In the genomic region with DNA sequence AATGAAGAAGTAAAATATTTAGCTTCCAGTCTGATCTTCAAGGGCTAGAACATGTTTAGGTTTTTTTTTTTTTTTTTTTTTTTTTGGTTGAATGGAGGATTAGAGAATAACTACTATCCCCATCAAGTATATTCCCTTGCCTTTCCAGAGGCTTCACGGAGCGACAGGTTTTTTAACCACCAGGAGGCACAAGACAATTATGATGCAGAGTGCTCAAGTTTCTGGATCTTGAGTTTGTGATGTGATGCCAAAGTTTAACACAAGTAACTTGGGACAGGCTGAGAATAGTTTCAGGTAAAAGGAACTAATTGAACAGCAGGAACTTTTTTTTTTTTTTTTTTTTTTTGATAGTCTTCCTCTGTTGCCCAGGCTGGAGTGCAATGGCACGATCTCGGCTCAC, we compare ENCODE assay signal across 11 cellular contexts. TPM values are rescaled to one million over a fixed set of nuclear protein-coding genes. Genes with fewer than 3 reads are reported as not detected.
DNase-seq lines count a peak whose midpoint lies in the region; ATAC-seq, FAIRE-seq and TF ChIP-seq lines count a peak whose summit lies in the region.
"Had no signal": no experiment of that assay in that cellular context is flagged by ENCODE, and none has a peak within 500 bp of the region (broad histone marks: within the 10 kb centered on the region; RNA-seq: fewer than 3 reads in every experiment).

No MANE protein-coding gene starts in this region.

- peaks cover 0 to 8% of the 10 kb centered on the region in 2 experiments; a peak in 2 of 5 replicates for H3K4me1 ChIP-seq in K562 (replicated peaks in 1 of 2; ENCODE audit: control insufficient read depth in 2 of 2, insufficient read depth in 2 of 2, low read length in 2 of 2)
- no peaks in the 10 kb centered on the region for H3K4me1 ChIP-seq in mesendoderm (ENCODE audit: control insufficient read depth, low read depth, low read length)

- peaks cover 49% of the 10 kb centered on the region for H3K36me3 ChIP-seq in K562 (ENCODE audit: control insufficient read depth, insufficient read depth, low read length)
- H3K36me3 ChIP-seq in mesendoderm (ENCODE audit: control insufficient read depth, insufficient read depth, low read length) = peaks cover 2% of the 10 kb centered on the region

- no peak overlapping the region for H4K5ac ChIP-seq in mesendoderm (ENCODE audit: low read length)

- H3K4me3 ChIP-seq in AG09309 (ENCODE audit: control insufficient read depth, low read depth, low read length) (no peak overlapping the region), K562 (no peak overlapping the region), mesendoderm (ENCODE audit: low read length) (no peak overlapping the region)
- H3K4me3 ChIP-seq: left lung had no signal

- FAIRE-seq in K562 (lab: Jason Lieb, UNC) = no peak

- H3K79me2 ChIP-seq in K562 (ENCODE audit: control insufficient read depth, insufficient read depth, low read length) (no peaks in the 10 kb centered on the region), mesendoderm (ENCODE audit: control insufficient read depth, insufficient read depth, low read length) (no peaks in the 10 kb centered on the region)

- peak; percentile 21 for TF ChIP-seq CTCF in AG09309 (IDR thresholded peaks at IDR 0.05; ENCODE audit: control insufficient read depth, insufficient read depth, low read depth, low read length, missing control alignments)
- TF ChIP-seq CTCF in K562 (IDR thresholded peaks at IDR 0.05 in 2 of 3, conservative IDR thresholded peaks at IDR 0.05 in 1 of 3; ENCODE audit: insufficient read depth in 2 of 3, low read depth in 1 of 3, low read length in 3 of 3) = peak; percentile 12 to 29 (median 18); a peak in 2 of 6 replicates

- WGBS in K562 (ENCODE audit: insufficient coverage, low coverage, missing lambda C conversion rate) = 73% methylated on average over 3 of the region's 4 CpGs
- no CpG with 5 or more reads among the region's 4 CpGs for WGBS in mesendoderm (ENCODE audit: extremely low coverage, insufficient coverage, low lambda C conversion rate)

- no peak overlapping the region for H4K8ac ChIP-seq in mesendoderm (ENCODE audit: low read depth, low read length)

- H2AK5ac ChIP-seq in mesendoderm (ENCODE audit: low read length) = no peak overlapping the region

- H3K27ac ChIP-seq in K562 (ENCODE audit: extremely low read depth, low read depth, low read length) = no peak overlapping the region
- no peak overlapping the region for H3K27ac ChIP-seq in mesendoderm (ENCODE audit: low read depth, low read length)
- H3K27ac ChIP-seq: left lung had no signal

- in situ Hi-C loops in K562 (cut with MboI) = loop anchor here (10.0 kb wide), 1 partner anchor 531 kb away; no protein-coding TSS in a partner anchor

- intact Hi-C loops in K562 (cut with micrococcal nuclease) = loop anchor here (2.0 to 10.0 kb wide), 3 partner anchors 259 to 615 kb away; no protein-coding TSS in a partner anchor

- CTCF ChIA-PET in K562 (lab: Yijun Ruan, JAX; ENCODE audit: low intra/inter-chr PET ratio) = interaction anchor here (0.6 to 3.9 kb wide), 3 partner anchors 158 to 386 kb away, joined by 3 to 17 read pairs (median 4); no protein-coding TSS in a partner anchor

- H2BK5ac ChIP-seq in mesendoderm (ENCODE audit: low read length) = no peak overlapping the region

- H3K4me2 ChIP-seq in K562 (ENCODE audit: insufficient read depth, low read length) (no peak overlapping the region), mesendoderm (ENCODE audit: low read length) (no peak overlapping the region)

- no peak overlapping the region for H2BK120ac ChIP-seq in mesendoderm (ENCODE audit: low read depth, low read length)

- no peak for DNase-seq in AG09309 (ENCODE audit: low read depth)
- peak; percentile 42 for DNase-seq in HT-29 (ENCODE audit: low spot score)
- DNase-seq in K562 (ENCODE audit: extremely low read depth in 1 of 4, low spot score in 3 of 4) = peak in 1 of 4 experiments; percentile 12
- peak; percentile 48 for DNase-seq in mesendoderm
- DNase-seq in NCI-H146 (lab: John Stamatoyannopoulos, UW) = no peak
- no peak for DNase-seq in activated CD4-positive, CD25-positive, alpha-beta regulatory T cell treated with anti-CD3 and anti-CD28 coated beads, Interleukin-2, amount 50 U/mL, for 72 hours
- DNase-seq in inferior parietal cortex (ENCODE audit: extremely low spot score) = no peak
- DNase-seq in Ammon's horn (ENCODE audit: low spot score) = no peak
- DNase-seq: left lung, NCI-H2171 treated with DMSO at 0.1 percent for 48 hours, SHP77 had no signal

- no peak overlapping the region for H3K56ac ChIP-seq in mesendoderm (ENCODE audit: low read length)

- no TSS peak for BruUV-seq in K562 (replicated peaks; lab: Mats Ljungman, UMichigan)

- TF ChIP-seq EP300 in K562 (IDR thresholded peaks at IDR 0.05; ENCODE audit: low read length) = no peak

- POLR2A ChIA-PET in K562 (lab: Yijun Ruan, JAX) = interaction anchor here (0.6 to 0.7 kb wide), 3 partner anchors 11 to 178 kb away, joined by 4 read pairs; no protein-coding TSS in a partner anchor

- H4K20me1 ChIP-seq in K562 (replicated peaks; ENCODE audit: control insufficient read depth, insufficient read depth, low read length) = no peaks in the 10 kb centered on the region

- H3K27me3 ChIP-seq in K562 (ENCODE audit: control insufficient read depth in 2 of 2, insufficient read depth in 2 of 2, low read length in 2 of 2) (no peaks in the 10 kb centered on the region), mesendoderm (ENCODE audit: insufficient read depth, low read length, poor library complexity) (no peaks in the 10 kb centered on the region)
- H3K27me3 ChIP-seq: left lung had no signal

- H3K9me1 ChIP-seq in K562 (ENCODE audit: control insufficient read depth, insufficient read depth, low read length) = no peaks in the 10 kb centered on the region

- H3K79me1 ChIP-seq in mesendoderm (ENCODE audit: low read length) = no peaks in the 10 kb centered on the region

- H3K9me3 ChIP-seq in K562 (replicated peaks; ENCODE audit: control insufficient read depth, insufficient read depth, low read depth, low read length) = no peaks in the 10 kb centered on the region
- H3K9me3 ChIP-seq: left lung had no signal

- TF ChIP-seq RAD21 in K562 (CRISPR knock-in tag; conservative IDR thresholded peaks at IDR 0.05 in 1 of 2, IDR thresholded peaks at IDR 0.05 in 1 of 2) = no peak

- no peak overlapping the region for H2BK15ac ChIP-seq in mesendoderm (replicated peaks; ENCODE audit: low read depth)

- peak; percentile 17; the same call in 1 of the 3 replicates for ATAC-seq in K562
- ATAC-seq: left lung had no signal

- no peak overlapping the region for H3K4ac ChIP-seq in mesendoderm (ENCODE audit: low read depth, low read length)

- no peak overlapping the region for H2AFZ ChIP-seq in K562 (ENCODE audit: low read depth, low read length)

- TF ChIP-seq POLR2A in K562 (conservative IDR thresholded peaks at IDR 0.05) = no peak

- H3K9ac ChIP-seq in K562 (ENCODE audit: insufficient read depth in 1 of 2, low read depth in 2 of 2, low read length in 2 of 2) = no peak overlapping the region
- no peak overlapping the region for H3K9ac ChIP-seq in mesendoderm (ENCODE audit: low read length)

- H3K18ac ChIP-seq in mesendoderm (ENCODE audit: low read length) = no peak overlapping the region

- H3K23ac ChIP-seq in mesendoderm (ENCODE audit: low read length) = no peak overlapping the region

TF ChIP-seq in K562, 482 proteins besides CTCF, POLR2A, EP300 and RAD21:
- TF ChIP-seq NR2C2 (CRISPR knock-in tag; IDR thresholded peaks at IDR 0.05) (no peak), NR2C2 (tag; IDR thresholded peaks at IDR 0.05) (no peak), SUPT5H (IDR thresholded peaks at IDR 0.05) (0 out of 2 replicates have a peak, but pooled peaks have one; percentile 20), POLR2AphosphoS2 (IDR thresholded peaks at IDR 0.05; ENCODE audit: low read length) (peak; percentile 59; the same call in 1 of the 2 replicates), JUNB (CRISPR knock-in tag; conservative IDR thresholded peaks at IDR 0.05) (no peak)

RNA-seq across cellular contexts. Expression of a gene that starts 30.3 kb away (rescaled TPM):
- total RNA-seq in HT-29 (2014; rRNA removed; shearing (Covaris generic)) = 92.6 and 116 TPM in 2 replicates
- 61.5 and 108 TPM in 2 replicates for total RNA-seq in K562 (2011; cell fraction: chromatin; rRNA removed; ENCODE audit: low replicate concordance)
- 59.0 and 66.8 TPM in 2 replicates for total RNA-seq in K562 (2011; cell fraction: nucleolus; rRNA removed)
- 81.6 and 117 TPM in 2 replicates for total RNA-seq in K562 (2011; cell fraction: nucleoplasm; rRNA removed)
- total RNA-seq in K562 (2014; rRNA removed) = 49.8 and 63.9 TPM in 2 replicates
- 103 and 111 TPM in 2 replicates for total RNA-seq in K562 (2014; rRNA removed; fragmentation: Illumina TruSeq; extraction: Trizol)
- 96.4 and 98.5 TPM in 2 replicates for total RNA-seq in K562 (2015; rRNA removed; fragmentation: Illumina TruSeq; extraction: Trizol)
- total RNA-seq in K562 (2021) = 150 and 158 TPM in 2 replicates
- 131 and 145 TPM in 2 replicates for polyA plus RNA-seq in K562 (2011; rRNA removed)
- polyA plus RNA-seq in K562 (2011; cell fraction: cytosol; rRNA removed) = 69.6 and 115 TPM in 2 replicates
- 40.9 and 50.4 TPM in 2 replicates for polyA plus RNA-seq in K562 (2011; cell fraction: nucleus; rRNA removed)
- polyA plus RNA-seq in K562 (2012) = 173 and 178 TPM in 2 replicates
- polyA plus RNA-seq in K562 (2014; fragmentation: Illumina TruSeq; extraction: Trizol) = 155 and 159 TPM in 2 replicates
- polyA plus RNA-seq in K562 (2014; fragmentation: Nextera tagmentation; extraction: Ambion mirVana) = 10 to 100 TPM; 43.3 to 60.2 TPM
- polyA plus RNA-seq in K562 (2014; rRNA removed) = 56.9 and 59.3 TPM in 2 replicates
- 398 and 462 TPM in 2 replicates for polyA minus RNA-seq in K562 (2011; rRNA and poly(A)+ RNA removed)
- polyA minus RNA-seq in K562 (2011; cell fraction: cytosol; rRNA and poly(A)+ RNA removed) = 192 and 200 TPM in 2 replicates
- polyA minus RNA-seq in K562 (2011; cell fraction: nucleus; rRNA and poly(A)+ RNA removed) = 31.0 and 74.8 TPM in 2 replicates
- polyA plus RNA-seq in mesendoderm (2013, experiment 1 of 2) = 171 TPM
- polyA plus RNA-seq in mesendoderm (2013, experiment 2 of 2) = 170 TPM

Comparison
In these comparisons a context has a peak if more than half of its experiments do, and no peak if none do; other contexts are left out.
1. DNase-seq: peak in HT-29 (single experiment) and mesendoderm (single experiment); none in AG09309 (single experiment), NCI-H146 (single experiment), activated CD4-positive, CD25-positive, alpha-beta regulatory T cell treated with anti-CD3 and anti-CD28 coated beads, Interleukin-2, amount 50 U/mL, for 72 hours (single experiment), inferior parietal cortex (single experiment) and Ammon's horn (single experiment).